Comparison of ENCODE assay signal across 19 cellular contexts in the genomic region with DNA sequence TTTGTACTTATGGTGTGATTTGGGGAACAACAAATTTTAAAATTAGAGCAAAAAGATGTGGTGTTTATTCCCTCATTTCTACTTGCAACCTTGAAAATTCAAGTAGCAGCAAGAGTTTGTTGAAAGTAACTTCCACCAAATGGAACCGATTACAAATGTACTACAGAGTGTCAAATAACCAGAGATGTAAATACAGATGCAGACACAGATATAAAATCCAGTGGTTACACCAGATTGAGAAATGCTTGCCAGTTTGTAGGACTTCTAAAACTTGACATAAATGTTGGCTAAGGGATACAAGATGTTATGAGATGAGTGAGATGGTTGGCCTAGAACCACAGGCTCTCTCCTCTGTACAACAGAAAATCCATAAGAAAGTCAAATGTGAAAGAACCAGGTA.
"Had no signal": no experiment of that assay in that cellular context is flagged by ENCODE, and none has a peak within 500 bp of the region (broad histone marks: within the 10 kb centered on the region; RNA-seq: fewer than 3 reads in every experiment).

No MANE protein-coding gene starts in this region.

- H3K27me3 ChIP-seq: esophagus muscularis mucosa, gastrocnemius medialis, heart right ventricle, testis, tibial nerve, upper lobe of right lung, vagina had no signal

- H3K4me3 ChIP-seq: esophagus muscularis mucosa, gastrocnemius medialis, heart right ventricle, spleen, testis, tibial nerve, upper lobe of right lung, vagina had no signal

- H3K4me1 ChIP-seq: spleen, testis, upper lobe of right lung had no signal

- DNase-seq: effector memory CD8-positive, alpha-beta T cell; gastrocnemius medialis; heart right ventricle; hypothalamus; islet precursor cell; mammary epithelial cell; naive thymus-derived CD4-positive, alpha-beta T cell; nephron progenitor cell; stimulated activated CD4-positive, alpha-beta T cell treated with anti-CD3 and anti-CD28 coated beads, Interleukin-15, amount 100 ng/mL, for 24 hours; stimulated activated CD4-positive, alpha-beta T cell treated with anti-CD3 and anti-CD28 coated beads, Interleukin-1b, Interleukin-23, amount 100 ng/mL, for 48 hours; stimulated activated CD4-positive, alpha-beta T cell treated with anti-CD3 and anti-CD28 coated beads, Interleukin-4, amount 100 ng/mL, for 24 hours; testis had no signal

- ATAC-seq: effector memory CD8-positive, alpha-beta T cell; gastrocnemius medialis; heart right ventricle; naive thymus-derived CD4-positive, alpha-beta T cell; sciatic nerve; upper lobe of right lung had no signal

- H3K27ac ChIP-seq: epithelial cell of prostate, esophagus muscularis mucosa, gastrocnemius medialis, heart right ventricle, spleen, testis, tibial nerve, upper lobe of right lung, vagina had no signal

- H3K9me3 ChIP-seq: esophagus muscularis mucosa, gastrocnemius medialis, heart right ventricle, spleen, testis, tibial nerve, upper lobe of right lung, vagina had no signal

- H3K36me3 ChIP-seq: esophagus muscularis mucosa, gastrocnemius medialis, heart right ventricle, spleen, tibial nerve, upper lobe of right lung, vagina had no signal
